ENCODE assay signal across 3 cellular contexts in the genomic region with DNA sequence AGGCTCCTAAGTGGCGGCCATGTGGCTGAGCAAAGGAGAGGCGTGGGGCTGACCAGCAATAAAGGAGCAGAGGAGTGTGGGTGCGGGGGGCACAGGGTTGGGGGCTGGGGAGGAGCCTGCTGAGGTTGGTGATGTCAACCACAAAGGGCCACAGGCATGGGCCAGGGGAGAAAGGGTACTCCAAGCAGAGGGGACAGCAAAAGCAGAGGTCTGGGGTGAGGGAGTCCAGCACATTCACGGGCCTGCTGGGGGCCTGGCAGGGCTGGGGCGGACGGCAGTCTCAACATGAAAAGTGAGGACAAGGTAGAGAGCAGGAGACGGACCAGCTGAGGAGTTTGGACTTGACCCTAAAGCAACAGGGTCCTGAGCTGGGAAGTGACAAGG.
TF ChIP-seq lines count a peak whose summit lies in the region.

No MANE protein-coding gene starts in this region.

TF ChIP-seq in SK-N-SH, 30 proteins besides CTCF, POLR2A, EP300 and RAD21 (continued from another document):
- TF ChIP-seq, protein P1, sequence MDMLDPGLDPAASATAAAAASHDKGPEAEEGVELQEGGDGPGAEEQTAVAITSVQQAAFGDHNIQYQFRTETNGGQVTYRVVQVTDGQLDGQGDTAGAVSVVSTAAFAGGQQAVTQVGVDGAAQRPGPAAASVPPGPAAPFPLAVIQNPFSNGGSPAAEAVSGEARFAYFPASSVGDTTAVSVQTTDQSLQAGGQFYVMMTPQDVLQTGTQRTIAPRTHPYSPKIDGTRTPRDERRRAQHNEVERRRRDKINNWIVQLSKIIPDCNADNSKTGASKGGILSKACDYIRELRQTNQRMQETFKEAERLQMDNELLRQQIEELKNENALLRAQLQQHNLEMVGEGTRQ (IDR thresholded peaks at IDR 0.05; ENCODE audit: borderline replicate concordance, low read depth, low read length): no peak

TF ChIP-seq in SK-N-SH treated with all-trans-retinoic acid at 6 μM for 48 hours, 23 proteins besides CTCF, POLR2A, EP300 and RAD21 (continued from another document and continues in another):
- TF ChIP-seq TCF4 (CRISPR knock-in tag; IDR thresholded peaks at IDR 0.05; ENCODE audit: borderline replicate concordance): no peak
- no peak for TF ChIP-seq ZFP30 (CRISPR knock-in tag; IDR thresholded peaks at IDR 0.05)
- TF ChIP-seq, protein P2, sequence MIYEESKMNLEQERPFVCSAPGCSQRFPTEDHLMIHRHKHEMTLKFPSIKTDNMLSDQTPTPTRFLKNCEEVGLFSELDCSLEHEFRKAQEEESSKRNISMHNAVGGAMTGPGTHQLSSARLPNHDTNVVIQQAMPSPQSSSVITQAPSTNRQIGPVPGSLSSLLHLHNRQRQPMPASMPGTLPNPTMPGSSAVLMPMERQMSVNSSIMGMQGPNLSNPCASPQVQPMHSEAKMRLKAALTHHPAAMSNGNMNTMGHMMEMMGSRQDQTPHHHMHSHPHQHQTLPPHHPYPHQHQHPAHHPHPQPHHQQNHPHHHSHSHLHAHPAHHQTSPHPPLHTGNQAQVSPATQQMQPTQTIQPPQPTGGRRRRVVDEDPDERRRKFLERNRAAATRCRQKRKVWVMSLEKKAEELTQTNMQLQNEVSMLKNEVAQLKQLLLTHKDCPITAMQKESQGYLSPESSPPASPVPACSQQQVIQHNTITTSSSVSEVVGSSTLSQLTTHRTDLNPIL (CRISPR knock-in tag; IDR thresholded peaks at IDR 0.05; ENCODE audit: low read depth): no peak
- no peak for TF ChIP-seq PPARA (CRISPR knock-in tag; IDR thresholded peaks at IDR 0.05; ENCODE audit: borderline replicate concordance)
- TF ChIP-seq ZNF565 (CRISPR knock-in tag; conservative IDR thresholded peaks at IDR 0.05; ENCODE audit: low read depth): no peak
- no peak for TF ChIP-seq GLIS3 (CRISPR knock-in tag; IDR thresholded peaks at IDR 0.05)
- TF ChIP-seq ISL1 (CRISPR knock-in tag; IDR thresholded peaks at IDR 0.05): no peak
- no peak for TF ChIP-seq ZNF8 (CRISPR knock-in tag; IDR thresholded peaks at IDR 0.05)
- TF ChIP-seq ZC3H10 (CRISPR knock-in tag; IDR thresholded peaks at IDR 0.05): no peak
- TF ChIP-seq OSR1 (CRISPR knock-in tag; IDR thresholded peaks at IDR 0.05): no peak
- TF ChIP-seq, protein P3, sequence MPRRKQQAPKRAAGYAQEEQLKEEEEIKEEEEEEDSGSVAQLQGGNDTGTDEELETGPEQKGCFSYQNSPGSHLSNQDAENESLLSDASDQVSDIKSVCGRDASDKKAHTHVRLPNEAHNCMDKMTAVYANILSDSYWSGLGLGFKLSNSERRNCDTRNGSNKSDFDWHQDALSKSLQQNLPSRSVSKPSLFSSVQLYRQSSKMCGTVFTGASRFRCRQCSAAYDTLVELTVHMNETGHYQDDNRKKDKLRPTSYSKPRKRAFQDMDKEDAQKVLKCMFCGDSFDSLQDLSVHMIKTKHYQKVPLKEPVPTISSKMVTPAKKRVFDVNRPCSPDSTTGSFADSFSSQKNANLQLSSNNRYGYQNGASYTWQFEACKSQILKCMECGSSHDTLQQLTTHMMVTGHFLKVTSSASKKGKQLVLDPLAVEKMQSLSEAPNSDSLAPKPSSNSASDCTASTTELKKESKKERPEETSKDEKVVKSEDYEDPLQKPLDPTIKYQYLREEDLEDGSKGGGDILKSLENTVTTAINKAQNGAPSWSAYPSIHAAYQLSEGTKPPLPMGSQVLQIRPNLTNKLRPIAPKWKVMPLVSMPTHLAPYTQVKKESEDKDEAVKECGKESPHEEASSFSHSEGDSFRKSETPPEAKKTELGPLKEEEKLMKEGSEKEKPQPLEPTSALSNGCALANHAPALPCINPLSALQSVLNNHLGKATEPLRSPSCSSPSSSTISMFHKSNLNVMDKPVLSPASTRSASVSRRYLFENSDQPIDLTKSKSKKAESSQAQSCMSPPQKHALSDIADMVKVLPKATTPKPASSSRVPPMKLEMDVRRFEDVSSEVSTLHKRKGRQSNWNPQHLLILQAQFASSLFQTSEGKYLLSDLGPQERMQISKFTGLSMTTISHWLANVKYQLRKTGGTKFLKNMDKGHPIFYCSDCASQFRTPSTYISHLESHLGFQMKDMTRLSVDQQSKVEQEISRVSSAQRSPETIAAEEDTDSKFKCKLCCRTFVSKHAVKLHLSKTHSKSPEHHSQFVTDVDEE (CRISPR knock-in tag; IDR thresholded peaks at IDR 0.05): no peak
- TF ChIP-seq, protein P4, sequence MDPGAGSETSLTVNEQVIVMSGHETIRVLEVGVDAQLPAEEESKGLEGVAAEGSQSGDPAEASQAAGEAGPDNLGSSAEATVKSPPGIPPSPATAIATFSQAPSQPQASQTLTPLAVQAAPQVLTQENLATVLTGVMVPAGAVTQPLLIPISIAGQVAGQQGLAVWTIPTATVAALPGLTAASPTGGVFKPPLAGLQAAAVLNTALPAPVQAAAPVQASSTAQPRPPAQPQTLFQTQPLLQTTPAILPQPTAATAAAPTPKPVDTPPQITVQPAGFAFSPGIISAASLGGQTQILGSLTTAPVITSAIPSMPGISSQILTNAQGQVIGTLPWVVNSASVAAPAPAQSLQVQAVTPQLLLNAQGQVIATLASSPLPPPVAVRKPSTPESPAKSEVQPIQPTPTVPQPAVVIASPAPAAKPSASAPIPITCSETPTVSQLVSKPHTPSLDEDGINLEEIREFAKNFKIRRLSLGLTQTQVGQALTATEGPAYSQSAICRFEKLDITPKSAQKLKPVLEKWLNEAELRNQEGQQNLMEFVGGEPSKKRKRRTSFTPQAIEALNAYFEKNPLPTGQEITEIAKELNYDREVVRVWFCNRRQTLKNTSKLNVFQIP (CRISPR knock-in tag; IDR thresholded peaks at IDR 0.05; ENCODE audit: borderline replicate concordance, low read depth): no peak
- no peak for TF ChIP-seq ZNF70 (CRISPR knock-in tag; IDR thresholded peaks at IDR 0.05)
- TF ChIP-seq, protein P5, sequence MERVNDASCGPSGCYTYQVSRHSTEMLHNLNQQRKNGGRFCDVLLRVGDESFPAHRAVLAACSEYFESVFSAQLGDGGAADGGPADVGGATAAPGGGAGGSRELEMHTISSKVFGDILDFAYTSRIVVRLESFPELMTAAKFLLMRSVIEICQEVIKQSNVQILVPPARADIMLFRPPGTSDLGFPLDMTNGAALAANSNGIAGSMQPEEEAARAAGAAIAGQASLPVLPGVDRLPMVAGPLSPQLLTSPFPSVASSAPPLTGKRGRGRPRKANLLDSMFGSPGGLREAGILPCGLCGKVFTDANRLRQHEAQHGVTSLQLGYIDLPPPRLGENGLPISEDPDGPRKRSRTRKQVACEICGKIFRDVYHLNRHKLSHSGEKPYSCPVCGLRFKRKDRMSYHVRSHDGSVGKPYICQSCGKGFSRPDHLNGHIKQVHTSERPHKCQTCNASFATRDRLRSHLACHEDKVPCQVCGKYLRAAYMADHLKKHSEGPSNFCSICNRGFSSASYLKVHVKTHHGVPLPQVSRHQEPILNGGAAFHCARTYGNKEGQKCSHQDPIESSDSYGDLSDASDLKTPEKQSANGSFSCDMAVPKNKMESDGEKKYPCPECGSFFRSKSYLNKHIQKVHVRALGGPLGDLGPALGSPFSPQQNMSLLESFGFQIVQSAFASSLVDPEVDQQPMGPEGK (CRISPR knock-in tag; IDR thresholded peaks at IDR 0.05; ENCODE audit: borderline replicate concordance): no peak
- TF ChIP-seq CSDC2 (CRISPR knock-in tag; IDR thresholded peaks at IDR 0.05): no peak
- TF ChIP-seq, protein P6, sequence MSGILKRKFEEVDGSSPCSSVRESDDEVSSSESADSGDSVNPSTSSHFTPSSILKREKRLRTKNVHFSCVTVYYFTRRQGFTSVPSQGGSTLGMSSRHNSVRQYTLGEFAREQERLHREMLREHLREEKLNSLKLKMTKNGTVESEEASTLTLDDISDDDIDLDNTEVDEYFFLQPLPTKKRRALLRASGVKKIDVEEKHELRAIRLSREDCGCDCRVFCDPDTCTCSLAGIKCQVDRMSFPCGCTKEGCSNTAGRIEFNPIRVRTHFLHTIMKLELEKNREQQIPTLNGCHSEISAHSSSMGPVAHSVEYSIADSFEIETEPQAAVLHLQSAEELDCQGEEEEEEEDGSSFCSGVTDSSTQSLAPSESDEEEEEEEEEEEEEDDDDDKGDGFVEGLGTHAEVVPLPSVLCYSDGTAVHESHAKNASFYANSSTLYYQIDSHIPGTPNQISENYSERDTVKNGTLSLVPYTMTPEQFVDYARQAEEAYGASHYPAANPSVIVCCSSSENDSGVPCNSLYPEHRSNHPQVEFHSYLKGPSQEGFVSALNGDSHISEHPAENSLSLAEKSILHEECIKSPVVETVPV (CRISPR knock-in tag; IDR thresholded peaks at IDR 0.05): no peak

TF ChIP-seq in neural cell, 6 proteins besides CTCF, POLR2A, EP300 and RAD21 (continued from another document):
- no peak for TF ChIP-seq MXI1 (conservative IDR thresholded peaks at IDR 0.05; ENCODE audit: poor library complexity, severe bottlenecking)
- TF ChIP-seq EZH2 (IDR thresholded peaks at IDR 0.05; ENCODE audit: borderline replicate concordance, insufficient read depth, low read length, poor library complexity, severe bottlenecking): no peak
- TF ChIP-seq TAF1 (IDR thresholded peaks at IDR 0.05; ENCODE audit: low read depth): no peak
- TF ChIP-seq SMC3 (conservative IDR thresholded peaks at IDR 0.05; ENCODE audit: poor library complexity): no peak
